22 cellular contexts compared by ENCODE assay signal in genomic region chr19:6210091-6210490, GRCh38.
"Had no signal": no experiment of that assay in that cellular context is flagged by ENCODE, and none has a peak within 500 bp of the region (broad histone marks: within the 10 kb centered on the region; RNA-seq: fewer than 3 reads in every experiment).

No MANE protein-coding gene starts in this region.

- H3K9me3 Mint-ChIP-seq: activated B cell treated with CpG ODN at 0.5 μM for 24 hours; activated CD4-positive, alpha-beta T cell treated with anti-CD3 and anti-CD28 coated beads, Interleukin-2, amount 10 ng/mL, durations not matched to agents 7 days and 5 days; activated T-helper 1 cell treated with anti-CD3 and anti-CD28 coated beads, Interleukin-12 subunit alpha, Interleukin-12 subunit beta, Interleukin-2, Interleukin-4 antibody, amounts not matched to agents 30 ng/mL and 10 ng/mL and 1 ng/mL, durations not matched to agents 14 hours and 24 hours and 36 hours; dendritic cell treated with granulocyte-macrophage colony-stimulating factor and Interleukin-4, amounts not matched to agents 40 ng/mL and 50 ng/mL, for 4 days; effector memory CD8-positive, alpha-beta T cell; naive thymus-derived CD8-positive, alpha-beta T cell; T-helper 2 cell treated with Interferon-gamma antibody and Interleukin-4, amounts not matched to agents 5 μg/mL and 100 μg/mL, for 36 hours had no signal

- H3K36me3 ChIP-seq: uterus had no signal

- H3K27ac Mint-ChIP-seq: activated B cell treated with CpG ODN at 0.5 μM for 24 hours; activated CD4-positive, alpha-beta T cell treated with anti-CD3 and anti-CD28 coated beads, Interleukin-2, amount 10 ng/mL, durations not matched to agents 7 days and 5 days; activated T-helper 1 cell treated with anti-CD3 and anti-CD28 coated beads, Interleukin-12 subunit alpha, Interleukin-12 subunit beta, Interleukin-2, Interleukin-4 antibody, amounts not matched to agents 30 ng/mL and 10 ng/mL and 1 ng/mL, durations not matched to agents 14 hours and 24 hours and 36 hours; dendritic cell treated with granulocyte-macrophage colony-stimulating factor and Interleukin-4, amounts not matched to agents 40 ng/mL and 50 ng/mL, for 4 days; T-helper 2 cell treated with Interferon-gamma antibody and Interleukin-4, amounts not matched to agents 5 μg/mL and 100 μg/mL, for 36 hours had no signal

- DNase-seq: activated B cell treated with CpG ODN at 0.5 μM for 24 hours; activated CD4-positive, alpha-beta T cell treated with anti-CD3 and anti-CD28 coated beads, Interleukin-2, amount 10 ng/mL, durations not matched to agents 7 days and 5 days; activated CD8-positive, alpha-beta memory T cell treated with anti-CD3 and anti-CD28 coated beads, Interleukin-2, amount 50 U/mL, for 48 hours; activated naive CD4-positive, alpha-beta T cell treated with Interleukin-2 at 50 U/mL for 16 hours; anterior cingulate cortex; brain microvascular endothelial cell; effector memory CD8-positive, alpha-beta T cell; erythroblast; islet precursor cell; left ventricle myocardium inferior; mesenchymal stem cell; occipital lobe; SW 1271; thyroid gland; uterus had no signal

- ATAC-seq: effector memory CD8-positive, alpha-beta T cell; naive thymus-derived CD8-positive, alpha-beta T cell had no signal

- H3K27ac ChIP-seq: brain microvascular endothelial cell, left ventricle myocardium inferior, prostate gland, right lobe of liver had no signal

- H3K27me3 Mint-ChIP-seq: activated B cell treated with CpG ODN at 0.5 μM for 24 hours; activated CD4-positive, alpha-beta T cell treated with anti-CD3 and anti-CD28 coated beads, Interleukin-2, amount 10 ng/mL, durations not matched to agents 7 days and 5 days; dendritic cell treated with granulocyte-macrophage colony-stimulating factor and Interleukin-4, amounts not matched to agents 40 ng/mL and 50 ng/mL, for 4 days; effector memory CD8-positive, alpha-beta T cell; naive thymus-derived CD8-positive, alpha-beta T cell had no signal

- H3K4me3 Mint-ChIP-seq: activated B cell treated with CpG ODN at 0.5 μM for 24 hours; activated CD4-positive, alpha-beta T cell treated with anti-CD3 and anti-CD28 coated beads, Interleukin-2, amount 10 ng/mL, durations not matched to agents 7 days and 5 days; activated T-helper 1 cell treated with anti-CD3 and anti-CD28 coated beads, Interleukin-12 subunit alpha, Interleukin-12 subunit beta, Interleukin-2, Interleukin-4 antibody, amounts not matched to agents 30 ng/mL and 10 ng/mL and 1 ng/mL, durations not matched to agents 14 hours and 24 hours and 36 hours; dendritic cell treated with granulocyte-macrophage colony-stimulating factor and Interleukin-4, amounts not matched to agents 40 ng/mL and 50 ng/mL, for 4 days; effector memory CD8-positive, alpha-beta T cell; naive thymus-derived CD8-positive, alpha-beta T cell; T-helper 2 cell treated with Interferon-gamma antibody and Interleukin-4, amounts not matched to agents 5 μg/mL and 100 μg/mL, for 36 hours had no signal

- H3K9me3 ChIP-seq: gastroesophageal sphincter, left ventricle myocardium inferior, prostate gland, right lobe of liver, thyroid gland, uterus had no signal

- H3K4me1 ChIP-seq: gastroesophageal sphincter, left ventricle myocardium inferior, prostate gland, right lobe of liver, thyroid gland, uterus had no signal

- H3K4me3 ChIP-seq: gastroesophageal sphincter, left ventricle myocardium inferior, prostate gland, right lobe of liver, thyroid gland, uterus had no signal

- H3K4me1 Mint-ChIP-seq: activated B cell treated with CpG ODN at 0.5 μM for 24 hours; activated CD4-positive, alpha-beta T cell treated with anti-CD3 and anti-CD28 coated beads, Interleukin-2, amount 10 ng/mL, durations not matched to agents 7 days and 5 days had no signal

- H3K27me3 ChIP-seq: brain microvascular endothelial cell, gastroesophageal sphincter, right lobe of liver, thyroid gland, uterus had no signal
